Comparison of ENCODE assay signal across 33 cellular contexts in genomic region chr12:80239867-80240266, GRCh38.
"Had no signal": no experiment of that assay in that cellular context is flagged by ENCODE, and none has a peak within 500 bp of the region (broad histone marks: within the 10 kb centered on the region; RNA-seq: fewer than 3 reads in every experiment).

No MANE protein-coding gene starts in this region.

- H3K4me3 Mint-ChIP-seq: activated B cell treated with CpG ODN at 0.5 μM for 24 hours; activated CD4-positive, alpha-beta memory T cell treated with anti-CD3 and anti-CD28 coated beads for 36 hours; activated CD4-positive, alpha-beta T cell treated with anti-CD3 and anti-CD28 coated beads, Interleukin-2, amount 10 ng/mL, durations not matched to agents 24 days and 14 days; activated CD8-positive, alpha-beta T cell treated with anti-CD3 and anti-CD28 coated beads for 36 hours; activated naive CD4-positive, alpha-beta T cell treated with anti-CD3 and anti-CD28 coated beads for 36 hours; activated naive CD8-positive, alpha-beta T cell treated with anti-CD3 and anti-CD28 coated beads for 36 hours; activated T-cell treated with anti-CD3 and anti-CD28 coated beads, Interleukin-2, amount 50 U/mL, for 4 hours; activated T-cell treated with anti-CD3 and anti-CD28 coated beads, Interleukin-2, amount 50 U/mL, for 72 hours; activated T-helper 1 cell treated with anti-CD3 and anti-CD28 coated beads, Interleukin-12 subunit alpha, Interleukin-12 subunit beta, Interleukin-2, Interleukin-4 antibody, amounts not matched to agents 30 ng/mL and 10 ng/mL and 1 ng/mL, durations not matched to agents 14 hours and 24 hours and 36 hours; activated T-helper 17 cell treated with anti-CD3 and anti-CD28 coated beads, Interleukin-2, amount 50 U/mL, for 72 hours; T-helper 17 cell had no signal

- H3K36me3 ChIP-seq: adrenal gland, brain microvascular endothelial cell, breast epithelium had no signal

- H3K4me3 ChIP-seq: body of pancreas, breast epithelium had no signal

- H3K27ac ChIP-seq: adrenal gland, body of pancreas, brain microvascular endothelial cell, breast epithelium, VCaP had no signal

- H3K9me3 ChIP-seq: adrenal gland, body of pancreas, breast epithelium had no signal

- DNase-seq: activated B cell treated with CpG ODN at 0.5 μM for 24 hours; activated CD4-positive, alpha-beta memory T cell treated with anti-CD3 and anti-CD28 coated beads for 36 hours; activated CD4-positive, alpha-beta T cell treated with anti-CD3 and anti-CD28 coated beads for 4 hours; activated CD4-positive, alpha-beta T cell treated with anti-CD3 and anti-CD28 coated beads, Interleukin-2, amount 10 ng/mL, durations not matched to agents 24 days and 14 days; activated CD4-positive, alpha-beta T cell treated with anti-CD3 and anti-CD28 coated beads, Interleukin-2, amount 50 U/mL, for 1 hour; activated CD4-positive, alpha-beta T cell treated with anti-CD3 and anti-CD28 coated beads, Interleukin-2, amount 50 U/mL, for 4 hours; activated CD4-positive, CD25-positive, alpha-beta regulatory T cell treated with anti-CD3 and anti-CD28 coated beads, Interleukin-2, amount 50 U/mL, for 72 hours; activated CD8-positive, alpha-beta memory T cell treated with anti-CD3 and anti-CD28 coated beads, Interleukin-2, amount 50 U/mL, for 4 hours; activated CD8-positive, alpha-beta T cell treated with anti-CD3 and anti-CD28 coated beads for 36 hours; activated effector memory CD4-positive, alpha-beta T cell treated with anti-CD3 and anti-CD28 coated beads, Interleukin-2, amount 50 U/mL, for 16 hours; activated gamma-delta T cell treated with Interleukin-2 at 50 U/mL for 16 hours; activated naive CD4-positive, alpha-beta T cell; activated naive CD4-positive, alpha-beta T cell treated with anti-CD3 and anti-CD28 coated beads for 36 hours; activated naive CD4-positive, alpha-beta T cell treated with anti-CD3 and anti-CD28 coated beads, Interleukin-2, amount 50 U/mL, for 16 hours; activated naive CD8-positive, alpha-beta T cell treated with anti-CD3 and anti-CD28 coated beads for 36 hours; activated T-cell treated with anti-CD3 and anti-CD28 coated beads for 4 hours; activated T-cell treated with anti-CD3 and anti-CD28 coated beads, Interleukin-2, amount 50 U/mL, for 1 hour; activated T-cell treated with anti-CD3 and anti-CD28 coated beads, Interleukin-2, amount 50 U/mL, for 4 hours; activated T-cell treated with anti-CD3 and anti-CD28 coated beads, Interleukin-2, amount 50 U/mL, for 72 hours; adrenal gland; amniotic stem cell; aorta; body of pancreas; brain microvascular endothelial cell; central memory CD4-positive, alpha-beta T cell; T-helper 17 cell had no signal

- H3K4me1 Mint-ChIP-seq: activated B cell treated with CpG ODN at 0.5 μM for 24 hours; activated CD4-positive, alpha-beta T cell treated with anti-CD3 and anti-CD28 coated beads, Interleukin-2, amount 10 ng/mL, durations not matched to agents 24 days and 14 days; activated naive CD8-positive, alpha-beta T cell treated with anti-CD3 and anti-CD28 coated beads for 36 hours; activated T-helper 17 cell treated with anti-CD3 and anti-CD28 coated beads, Interleukin-2, amount 50 U/mL, for 72 hours; T-helper 17 cell had no signal

- H3K27ac Mint-ChIP-seq: activated B cell treated with CpG ODN at 0.5 μM for 24 hours; activated CD4-positive, alpha-beta memory T cell treated with anti-CD3 and anti-CD28 coated beads for 36 hours; activated CD4-positive, alpha-beta T cell treated with anti-CD3 and anti-CD28 coated beads, Interleukin-2, amount 10 ng/mL, durations not matched to agents 24 days and 14 days; activated CD8-positive, alpha-beta T cell treated with anti-CD3 and anti-CD28 coated beads for 36 hours; activated naive CD4-positive, alpha-beta T cell treated with anti-CD3 and anti-CD28 coated beads for 36 hours; activated naive CD4-positive, alpha-beta T cell treated with anti-CD3 and anti-CD28 coated beads, Interleukin-2, amount 50 U/mL, for 72 hours; activated naive CD8-positive, alpha-beta T cell treated with anti-CD3 and anti-CD28 coated beads for 36 hours; activated T-cell treated with anti-CD3 and anti-CD28 coated beads, Interleukin-2, amount 50 U/mL, for 72 hours; activated T-helper 1 cell treated with anti-CD3 and anti-CD28 coated beads, Interleukin-12 subunit alpha, Interleukin-12 subunit beta, Interleukin-2, Interleukin-4 antibody, amounts not matched to agents 30 ng/mL and 10 ng/mL and 1 ng/mL, durations not matched to agents 14 hours and 24 hours and 36 hours; activated T-helper 17 cell treated with anti-CD3 and anti-CD28 coated beads, Interleukin-2, amount 50 U/mL, for 72 hours; T-helper 17 cell had no signal

- H3K4me1 ChIP-seq: adrenal gland, body of pancreas, breast epithelium had no signal

- H3K27me3 Mint-ChIP-seq: activated B cell treated with CpG ODN at 0.5 μM for 24 hours; activated CD4-positive, alpha-beta T cell treated with anti-CD3 and anti-CD28 coated beads, Interleukin-2, amount 10 ng/mL, durations not matched to agents 24 days and 14 days; activated CD8-positive, alpha-beta T cell treated with anti-CD3 and anti-CD28 coated beads for 36 hours had no signal

- H3K36me3 Mint-ChIP-seq: activated CD4-positive, alpha-beta memory T cell treated with anti-CD3 and anti-CD28 coated beads for 36 hours; activated naive CD4-positive, alpha-beta T cell treated with anti-CD3 and anti-CD28 coated beads, Interleukin-2, amount 50 U/mL, for 72 hours; activated naive CD8-positive, alpha-beta T cell treated with anti-CD3 and anti-CD28 coated beads for 36 hours had no signal

- H3K9me3 Mint-ChIP-seq: activated CD4-positive, alpha-beta T cell treated with anti-CD3 and anti-CD28 coated beads, Interleukin-2, amount 10 ng/mL, durations not matched to agents 24 days and 14 days; activated CD8-positive, alpha-beta T cell treated with anti-CD3 and anti-CD28 coated beads for 36 hours; activated naive CD4-positive, alpha-beta T cell treated with anti-CD3 and anti-CD28 coated beads for 36 hours; activated naive CD8-positive, alpha-beta T cell treated with anti-CD3 and anti-CD28 coated beads for 36 hours; activated T-cell treated with anti-CD3 and anti-CD28 coated beads, Interleukin-2, amount 50 U/mL, for 72 hours; activated T-helper 17 cell treated with anti-CD3 and anti-CD28 coated beads, Interleukin-2, amount 50 U/mL, for 72 hours had no signal

- FAIRE-seq: colon, TTC549 had no signal
